ENCODE assay signal across 12 cellular contexts in the genomic region with DNA sequence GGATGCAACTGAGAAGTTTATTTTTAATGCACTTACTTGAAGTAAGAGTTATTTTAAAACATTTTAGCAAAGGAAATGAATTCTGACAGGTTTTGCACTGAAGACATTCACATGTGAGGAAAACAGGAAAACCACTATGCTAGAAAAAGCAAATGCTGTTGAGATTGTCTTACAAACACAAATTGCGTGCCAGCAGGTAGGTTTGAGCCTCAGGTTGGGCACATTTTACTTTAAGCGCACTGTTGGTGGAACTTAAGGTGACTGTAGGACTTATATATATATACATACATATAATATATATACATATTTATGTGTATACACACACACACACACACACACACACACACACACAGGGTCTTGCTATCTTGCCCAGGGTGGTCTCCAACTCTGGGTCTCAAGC. TPM values are rescaled to one million over a fixed set of nuclear protein-coding genes. Genes with fewer than 3 reads are reported as not detected.
"Had no signal": no experiment of that assay in that cellular context is flagged by ENCODE, and none has a peak within 500 bp of the region (broad histone marks: within the 10 kb centered on the region; RNA-seq: fewer than 3 reads in every experiment).

No MANE protein-coding gene starts in this region.

RNA-seq across cellular contexts. Expression of a gene that starts 43.5 kb away (rescaled TPM):
- total RNA-seq: neural crest cell, osteocyte, posterior vena cava, prostate gland, pulmonary artery endothelial cell, right atrium auricular region, sciatic nerve, smooth muscle cell, subcutaneous adipose tissue, thoracic aorta, tibial nerve, vagina had no signal
- polyA plus RNA-seq: smooth muscle cell had no signal
